13 cellular contexts compared by ENCODE assay signal in genomic region chr12:49540229-49541139, GRCh38.
DNase-seq lines count a peak whose midpoint lies in the region; ATAC-seq, FAIRE-seq and TF ChIP-seq lines count a peak whose summit lies in the region.
"Had no signal": no experiment of that assay in that cellular context is flagged by ENCODE, and none has a peak within 500 bp of the region (broad histone marks: within the 10 kb centered on the region; RNA-seq: fewer than 3 reads in every experiment).

No MANE protein-coding gene starts in this region.

- H3K9me3 ChIP-seq in WERI-Rb-1 (ENCODE audit: severe bottlenecking) = no peaks in the 10 kb centered on the region
- H3K9me3 ChIP-seq: left ventricle myocardium inferior had no signal

- TF ChIP-seq CTCF in WERI-Rb-1 (IDR thresholded peaks at IDR 0.05; ENCODE audit: low read depth, low read length) = no peak
- no peak for TF ChIP-seq CTCF in foreskin fibroblast (IDR thresholded peaks at IDR 0.05; ENCODE audit: low read depth, low read length)

- peaks cover 49% of the 10 kb centered on the region for H3K27me3 Mint-ChIP-seq in stimulated activated naive CD8-positive, alpha-beta T cell treated with anti-CD3 and anti-CD28 coated beads, Interleukin-15, amount 100 ng/mL, for 72 hours

- H3K27ac Mint-ChIP-seq in stimulated activated naive CD8-positive, alpha-beta T cell treated with anti-CD3 and anti-CD28 coated beads, Interleukin-15, amount 100 ng/mL, for 72 hours = no peak overlapping the region

- peak overlapping the region; percentile 62; the same call in 1 of the 2 replicates for H3K4me3 ChIP-seq in WERI-Rb-1 (ENCODE audit: low read depth, low read length)
- no peak overlapping the region for H3K4me3 ChIP-seq in foreskin fibroblast (ENCODE audit: low read depth in 1 of 2, low read length in 2 of 2)
- H3K4me3 ChIP-seq: left ventricle myocardium inferior had no signal

- no peak for ATAC-seq in stimulated activated naive CD8-positive, alpha-beta T cell treated with anti-CD3 and anti-CD28 coated beads, Interleukin-15, amount 100 ng/mL, for 72 hours
- no peak for ATAC-seq in stimulated activated naive CD8-positive, alpha-beta T cell treated with anti-CD3 and anti-CD28 coated beads, Interleukin-15, Interleukin-2, amounts not matched to agents 100 U/mL and 50 U/mL, for 24 hours
- ATAC-seq in GM18870 (IDR thresholded peaks at IDR 0.05; ENCODE audit: unreplicated experiment) = no peak
- ATAC-seq in GM21786 (IDR thresholded peaks at IDR 0.05; ENCODE audit: unreplicated experiment) = no peak

- H3K4me3 Mint-ChIP-seq in stimulated activated naive CD8-positive, alpha-beta T cell treated with anti-CD3 and anti-CD28 coated beads, Interleukin-15, amount 100 ng/mL, for 72 hours = peak overlapping the region; percentile 34 to 56

- H3K9me3 Mint-ChIP-seq in stimulated activated naive CD8-positive, alpha-beta T cell treated with anti-CD3 and anti-CD28 coated beads, Interleukin-15, amount 100 ng/mL, for 72 hours = no peaks in the 10 kb centered on the region

- peaks cover 64% of the 10 kb centered on the region for H3K4me1 Mint-ChIP-seq in stimulated activated naive CD8-positive, alpha-beta T cell treated with anti-CD3 and anti-CD28 coated beads, Interleukin-15, amount 100 ng/mL, for 72 hours

- no peak for DNase-seq in stimulated activated naive CD8-positive, alpha-beta T cell treated with anti-CD3 and anti-CD28 coated beads, Interleukin-15, amount 100 ng/mL, for 72 hours
- DNase-seq in stimulated activated naive CD8-positive, alpha-beta T cell treated with anti-CD3 and anti-CD28 coated beads, Interleukin-15, Interleukin-2, amounts not matched to agents 100 U/mL and 50 U/mL, for 24 hours = no peak
- DNase-seq in WERI-Rb-1 = no peak
- DNase-seq in kidney tubule cell (ENCODE audit: low spot score) = peak; percentile 81
- no peak for DNase-seq in urothelium cell line (ENCODE audit: low spot score)
- DNase-seq in foreskin fibroblast = no peak
- DNase-seq: activated CD4-positive, alpha-beta T cell treated with anti-CD3 and anti-CD28 coated beads for 48 hours; DND-41; left ventricle myocardium inferior; NCI-H1105; stimulated activated naive CD4-positive, alpha-beta T cell treated with Interleukin-2 at 50 U/mL for 16 hours had no signal

- peaks cover 8% of the 10 kb centered on the region for H3K27me3 ChIP-seq in WERI-Rb-1 (ENCODE audit: insufficient read depth, low read depth, severe bottlenecking)

- FAIRE-seq in urothelium cell line (lab: Jason Lieb, UNC) = peak; percentile 37

- no peak overlapping the region for H3K27ac ChIP-seq in WERI-Rb-1
- H3K27ac ChIP-seq: left ventricle myocardium inferior had no signal

- no peaks in the 10 kb centered on the region for H3K36me3 ChIP-seq in WERI-Rb-1
- H3K36me3 ChIP-seq: left ventricle myocardium inferior had no signal
